In genomic region chr17:46942441-46943217, GRCh38 we compare ENCODE assay signal across 8 cellular contexts. TPM values are rescaled to one million over a fixed set of nuclear protein-coding genes. Genes with fewer than 3 reads are reported as not detected.
DNase-seq lines count a peak whose midpoint lies in the region; ATAC-seq, FAIRE-seq and TF ChIP-seq lines count a peak whose summit lies in the region.

No MANE protein-coding gene starts in this region.

- WGBS in lung, 2 donors, result 63 to 65% methylated on average over 10 of the region's 10 CpGs

- POLR2A ChIA-PET in BJ (lab: Charles Lee), result interaction anchor here (1.0 kb wide), 1 partner anchor 9 kb away, joined by 5 read pairs; no protein-coding TSS in a partner anchor

- H3K9me3 ChIP-seq in lung (ENCODE audit: control insufficient read depth in 2 of 2, insufficient read depth in 1 of 2, low read length in 1 of 2), result no peaks in the 10 kb centered on the region

- DNase-seq in BJ (ENCODE audit: low read depth), result no peak
- peak; percentile 84 for DNase-seq in H54 (ENCODE audit: insufficient read length, low spot score)
- peak; percentile 55 for DNase-seq in NCI-H446 treated with DMSO at 0.1 percent for 48 hours (lab: John Stamatoyannopoulos, UW)
- DNase-seq in activated CD4-positive, alpha-beta T cell treated with anti-CD3 and anti-CD28 coated beads for 48 hours, result peak; percentile 72
- peak; percentile 87 for DNase-seq in ecto neural progenitor cell (ENCODE audit: low spot score)
- peak; percentile 58 for DNase-seq in lung (ENCODE audit: low spot score)
- DNase-seq in stimulated activated naive CD4-positive, alpha-beta T cell treated with Interleukin-2 at 50 U/mL for 16 hours (lab: John Stamatoyannopoulos, UW), result peak; percentile 3

- no peak for FAIRE-seq in H54 (lab: Jason Lieb, UNC)

- no peak for TF ChIP-seq POLR2A in H54 (IDR thresholded peaks at IDR 0.05; ENCODE audit: low read depth, low read length)

- peaks cover 15% of the 10 kb centered on the region for H3K36me3 ChIP-seq in BJ (ENCODE audit: control insufficient read depth, insufficient read depth, low read length)
- H3K36me3 ChIP-seq in lung (ENCODE audit: control insufficient read depth in 2 of 2, insufficient read depth in 2 of 2, low read length in 2 of 2), result peaks cover 18 to 32% of the 10 kb centered on the region in 2 donors

- CTCF ChIA-PET in BJ (lab: Yijun Ruan, JAX), result interaction anchor here (0.8 to 8.1 kb wide), 27 partner anchors 9 to 373 kb away, joined by 3 to 146 read pairs (median 8); partner anchors contain the start of gene WNT9B

- H3K27me3 ChIP-seq in BJ (ENCODE audit: control insufficient read depth, insufficient read depth, low read length) (no peaks in the 10 kb centered on the region), lung (ENCODE audit: control insufficient read depth, insufficient read depth) (no peaks in the 10 kb centered on the region)

- ATAC-seq in lung (ENCODE audit: insufficient read depth, low FRiP score) (peak; percentile 45), HG02759 (IDR thresholded peaks at IDR 0.05; ENCODE audit: unreplicated experiment) (no peak)

- H3K4me3 ChIP-seq in BJ (ENCODE audit: low read depth, low read length) (no peak overlapping the region), lung (no peak overlapping the region)

- TF ChIP-seq CTCF in BJ (IDR thresholded peaks at IDR 0.05; ENCODE audit: insufficient read depth, low read depth, low read length) (peak; percentile 97), lung (IDR thresholded peaks at IDR 0.05; ENCODE audit: control extremely low read depth, extremely low read depth) (peak; percentile 52)

- H3K27ac ChIP-seq in lung (ENCODE audit: low read depth in 1 of 2, low read length in 1 of 2), result no peak overlapping the region

- peaks cover 0 to 14% of the 10 kb centered on the region in 2 donors for H3K4me1 ChIP-seq in lung (ENCODE audit: control insufficient read depth in 2 of 2, insufficient read depth in 2 of 2, low read length in 2 of 2)

RNA-seq across cellular contexts. Expression of gene GOSR2, which starts 19.7 kb away (rescaled TPM):
- 72.8 and 82.0 TPM in 2 replicates for polyA plus RNA-seq in BJ (2011; rRNA removed)
- 47.1 and 70.7 TPM in 2 replicates for polyA minus RNA-seq in BJ (2011; rRNA and poly(A)+ RNA removed)
- 10 to 100 TPM; 49.6 to 52.9 TPM for total RNA-seq in lung
- polyA plus RNA-seq in lung, result 10 to 100 TPM; 22.4 to 34.5 TPM

RNA-seq across cellular contexts. Expression of gene RPRML, which starts 36.4 kb away (rescaled TPM):
- polyA plus RNA-seq in BJ (2011; rRNA removed) (not detected in 2 replicates), lung (under 1 TPM in 1 of 2 donors, not detected in 1; 0.10 TPM)
- polyA minus RNA-seq in BJ (2011; rRNA and poly(A)+ RNA removed), result not detected in 2 replicates
- total RNA-seq in lung, result under 1 TPM in 1 of 2 donors, not detected in 1; 0.37 TPM
